Comparison of ENCODE assay signal across 1 cellular context in the genomic region with DNA sequence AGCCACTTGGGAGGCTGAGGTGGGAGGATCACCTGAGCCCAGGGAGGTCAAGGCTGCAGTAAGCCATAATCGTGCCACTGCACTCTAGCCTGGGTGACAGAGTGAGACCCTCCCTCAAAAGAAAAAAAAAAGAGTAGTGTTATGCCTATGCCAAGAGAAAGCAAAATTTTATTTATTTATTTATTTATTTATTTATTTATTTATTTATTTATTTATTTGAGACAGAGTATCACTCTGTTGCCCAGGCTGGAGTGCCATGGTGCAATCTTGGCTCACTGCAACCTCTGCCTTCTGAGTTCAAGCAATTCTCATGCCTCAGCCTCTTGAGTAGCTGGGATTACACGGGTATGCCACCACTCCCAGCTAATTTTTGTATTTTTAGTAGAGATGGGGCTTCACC.
TF ChIP-seq lines count a peak whose summit lies in the region.

No MANE protein-coding gene starts in this region.

TF ChIP-seq in HEK293, 187 proteins besides CTCF, POLR2A, EP300 and RAD21 (continued from another document):
- TF ChIP-seq ZNF518A (tag by site-specific recombination; conservative IDR thresholded peaks at IDR 0.05; ENCODE audit: low read depth) (peak; percentile 89), ZNF529 (tag by site-specific recombination; IDR thresholded peaks at IDR 0.05; ENCODE audit: insufficient replicate concordance) (peak; percentile 18)
